In the genomic region with DNA sequence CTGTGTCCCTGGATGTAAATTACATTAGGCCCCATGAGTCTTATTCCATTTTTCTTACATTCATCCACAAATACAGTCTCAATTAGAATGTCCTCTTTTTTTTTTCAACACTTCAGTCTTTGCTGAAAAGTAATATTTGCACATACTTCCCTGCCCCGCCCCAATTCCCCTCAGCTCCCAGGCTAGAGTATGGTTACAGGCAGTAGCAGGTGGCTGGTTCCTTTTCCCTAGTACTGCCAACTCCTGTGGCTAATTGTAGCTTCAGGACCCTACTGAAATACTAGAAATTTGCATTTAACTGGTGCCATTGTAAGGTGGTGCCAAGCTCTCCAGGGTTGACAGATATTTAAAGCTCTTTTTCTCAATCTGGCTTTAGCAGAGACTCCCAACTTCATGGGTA, we compare ENCODE assay signal across 17 cellular contexts.
A peak's percentile ranks its signal among the peaks of the same experiment; 100 is the strongest.
DNase-seq lines count a peak whose midpoint lies in the region; ATAC-seq lines count a peak whose summit lies in the region.
"Had no signal": no experiment of that assay in that cellular context is flagged by ENCODE, and none has a peak within 500 bp of the region (broad histone marks: within the 10 kb centered on the region; RNA-seq: fewer than 3 reads in every experiment).

No MANE protein-coding gene starts in this region.

- H3K4me3 ChIP-seq in SJCRH30: no peak overlapping the region

- peak overlapping the region; percentile 26; the same call in 1 of the 2 replicates for H3K27ac ChIP-seq in SJCRH30

- H3K27me3 ChIP-seq in SJCRH30: no peaks in the 10 kb centered on the region

- H3K9me3 ChIP-seq in SJCRH30 (replicated peaks): no peaks in the 10 kb centered on the region
- H3K9me3 ChIP-seq: SK-N-SH had no signal

- peaks cover 22% of the 10 kb centered on the region for H3K36me3 ChIP-seq in SJCRH30

- H3K4me1 ChIP-seq in SJCRH30: peaks cover 11% of the 10 kb centered on the region

- DNase-seq in COR-L47 (lab: John Stamatoyannopoulos, UW) (peak; percentile 14), LHCN-M2 (ENCODE audit: low read depth) (peak; percentile 82), SJCRH30 (peak; percentile 79 to 86), myocyte (ENCODE audit: low read depth) (peak; percentile 89), NCI-H128 (lab: John Stamatoyannopoulos, UW; ENCODE audit: unreplicated experiment) (no peak), NCI-H1417 (lab: John Stamatoyannopoulos, UW) (no peak)
- DNase-seq in stimulated activated CD4-positive, alpha-beta T cell treated with anti-CD3 and anti-CD28 coated beads, Interleukin-2, amount 100 ng/mL, for 24 hours: no peak
- DNase-seq: AML-193; CD4-positive, CD25-positive, alpha-beta regulatory T cell; KG1; NCI-H1092; NCI-H187 treated with DMSO at 0.1 percent for 48 hours; NCI-H2227 treated with DMSO at 0.1 percent for 48 hours; NCI-H526 treated with DMSO at 0.1 percent for 48 hours; SK-N-SH had no signal

- no peak for ATAC-seq in HG02884 (IDR thresholded peaks at IDR 0.05; ENCODE audit: unreplicated experiment)
- ATAC-seq: Right ventricle myocardium inferior had no signal

Comparison
In these comparisons a context has a peak if more than half of its experiments do, and no peak if none do; other contexts are left out.
1. DNase-seq: peak in COR-L47 (single experiment), LHCN-M2 (single experiment), SJCRH30 (2 of 2) and myocyte (single experiment); none in NCI-H128 (single experiment), NCI-H1417 (0 of 3) and stimulated activated CD4-positive, alpha-beta T cell treated with anti-CD3 and anti-CD28 coated beads, Interleukin-2, amount 100 ng/mL, for 24 hours (0 of 2).